21 cellular contexts compared by ENCODE assay signal in the genomic region with DNA sequence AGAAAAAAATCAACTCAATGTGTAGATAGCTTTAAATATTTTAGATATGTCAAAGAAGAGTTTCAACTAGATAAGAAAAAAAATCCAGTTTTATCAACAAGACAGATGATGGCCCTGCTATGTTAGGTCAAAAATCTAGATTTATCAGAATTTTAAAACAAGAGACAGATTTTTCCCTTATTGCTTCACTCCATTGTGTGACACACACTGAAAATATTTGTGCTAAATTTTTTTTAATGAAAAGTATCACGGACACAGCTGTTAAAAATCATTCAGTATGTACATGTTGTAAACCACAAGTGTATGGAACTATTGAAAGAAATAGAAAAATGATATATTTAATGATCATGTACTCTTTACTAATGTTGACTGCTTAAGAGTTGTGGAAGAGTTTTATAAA. TPM values are rescaled to one million over a fixed set of nuclear protein-coding genes. Genes with fewer than 3 reads are reported as not detected.
"Had no signal": no experiment of that assay in that cellular context is flagged by ENCODE, and none has a peak within 500 bp of the region (broad histone marks: within the 10 kb centered on the region; RNA-seq: fewer than 3 reads in every experiment).

No MANE protein-coding gene starts in this region.

- H3K79me2 ChIP-seq: parathyroid adenoma had no signal

- H3K4me3 ChIP-seq: testis, upper lobe of left lung had no signal

- H2AFZ ChIP-seq: parathyroid adenoma had no signal

- H3K27me3 ChIP-seq: testis, upper lobe of left lung had no signal

- DNase-seq: activated B cell treated with CpG ODN at 0.5 μM for 24 hours; activated CD4-positive, alpha-beta memory T cell treated with anti-CD3 and anti-CD28 coated beads, Interleukin-2, amount 10 ng/mL, durations not matched to agents 7 days and 5 days; activated CD4-positive, alpha-beta T cell treated with anti-CD3 and anti-CD28 coated beads for 4 hours; activated CD8-positive, alpha-beta memory T cell treated with anti-CD3 and anti-CD28 coated beads, Interleukin-2, amount 10 ng/mL, durations not matched to agents 7 days and 5 days; amniotic stem cell; caudate nucleus; erythroblast; foreskin melanocyte; hypothalamus; stimulated activated CD4-positive, alpha-beta T cell treated with anti-CD3 and anti-CD28 coated beads, Interleukin-4, amount 100 ng/mL, for 24 hours; T-helper 1 cell; T-helper 9 cell; testis; upper lobe of left lung had no signal

- H3K9ac ChIP-seq: parathyroid adenoma had no signal

- H3K36me3 ChIP-seq: upper lobe of left lung had no signal

- H3K4me1 ChIP-seq: parathyroid adenoma, testis, upper lobe of left lung had no signal

- H3K27ac ChIP-seq: parathyroid adenoma, testis, upper lobe of left lung had no signal

- H3K9me3 ChIP-seq: testis had no signal

- ATAC-seq: activated CD8-positive, alpha-beta memory T cell treated with anti-CD3 and anti-CD28 coated beads, Interleukin-2, amount 10 ng/mL, durations not matched to agents 7 days and 5 days; left lobe of liver; sciatic nerve; stimulated activated effector memory CD8-positive, alpha-beta T cell treated with anti-CD3 and anti-CD28 coated beads, Interleukin-12 subunit alpha, Interleukin-12 subunit beta, amount 100 ng/mL, for 72 hours had no signal

RNA-seq across cellular contexts. Expression of a gene that starts 43.6 kb away (rescaled TPM):
- total RNA-seq: activated B cell treated with CpG ODN at 0.5 μM for 24 hours, left lobe of liver, lung microvascular endothelial cell, mesothelial cell of epicardium, sciatic nerve, upper lobe of left lung had no signal
- polyA plus RNA-seq: keratinocyte had no signal
